13 cellular contexts compared by ENCODE assay signal in the genomic region with DNA sequence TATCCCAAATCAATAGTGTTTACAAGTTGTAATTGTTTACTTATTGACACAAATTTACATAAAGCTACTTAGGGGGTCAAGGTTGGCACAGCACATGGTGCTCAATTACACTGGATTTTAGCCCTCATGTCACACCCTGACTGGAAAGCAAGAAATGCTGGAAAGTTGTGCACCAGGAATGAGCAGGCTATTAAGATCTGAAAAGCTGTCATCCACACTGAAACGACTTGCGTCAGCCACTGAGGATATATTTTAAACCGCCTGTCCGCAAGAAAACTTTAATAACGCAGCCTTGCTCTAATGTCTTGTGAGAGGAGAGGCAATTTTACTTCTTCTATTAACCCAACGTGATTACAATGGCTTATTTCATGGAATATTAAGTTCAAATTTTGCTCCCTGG.
"Had no signal": no experiment of that assay in that cellular context is flagged by ENCODE, and none has a peak within 500 bp of the region (broad histone marks: within the 10 kb centered on the region; RNA-seq: fewer than 3 reads in every experiment).

No MANE protein-coding gene starts in this region.

- H3K27ac ChIP-seq: colonic mucosa, coronary artery, dorsolateral prefrontal cortex, epithelial cell of prostate, esophagus muscularis mucosa, esophagus squamous epithelium, foreskin keratinocyte, gastrocnemius medialis, gastroesophageal sphincter, heart left ventricle, heart right ventricle had no signal

- H3K36me3 ChIP-seq: colonic mucosa, esophagus muscularis mucosa, esophagus squamous epithelium, gastrocnemius medialis, gastroesophageal sphincter, heart left ventricle, heart right ventricle had no signal

- ATAC-seq: effector memory CD8-positive, alpha-beta T cell; esophagus mucosa; foreskin keratinocyte; gastrocnemius medialis; gastroesophageal sphincter; heart left ventricle; heart right ventricle had no signal

- H3K9me3 ChIP-seq: colonic mucosa, esophagus muscularis mucosa, esophagus squamous epithelium, gastrocnemius medialis, gastroesophageal sphincter, heart left ventricle, heart right ventricle had no signal

- H3K4me3 ChIP-seq: colonic mucosa, coronary artery, dorsolateral prefrontal cortex, esophagus muscularis mucosa, esophagus squamous epithelium, gastrocnemius medialis, gastroesophageal sphincter, heart left ventricle, heart right ventricle had no signal

- H3K27me3 ChIP-seq: colonic mucosa, gastrocnemius medialis, heart right ventricle had no signal
